1 cellular context compared by ENCODE assay signal in genomic region chr5:3481175-3481574, GRCh38.
TF ChIP-seq lines count a peak whose summit lies in the region.

No MANE protein-coding gene starts in this region.

TF ChIP-seq in H1, 55 proteins besides CTCF, POLR2A, EP300 and RAD21 (continued from another document):
- TF ChIP-seq ATF3 (IDR thresholded peaks at IDR 0.05; ENCODE audit: insufficient read depth, low read depth, low read length), result no peak
- no peak for TF ChIP-seq RNF2 (IDR thresholded peaks at IDR 0.05; ENCODE audit: borderline replicate concordance, low read depth, low read length, missing control alignments, poor library complexity, severe bottlenecking)
